ENCODE assay signal across 8 cellular contexts in genomic region chr16:48164907-48165715, GRCh38. TPM values are rescaled to one million over a fixed set of nuclear protein-coding genes. Genes with fewer than 3 reads are reported as not detected.
DNase-seq lines count a peak whose midpoint lies in the region; ATAC-seq and TF ChIP-seq lines count a peak whose summit lies in the region.

No MANE protein-coding gene starts in this region.

- H3K36me3 ChIP-seq in NT2/D1 (ENCODE audit: insufficient read depth, insufficient read length, low read length) (no peaks in the 10 kb centered on the region), mucosa of descending colon (ENCODE audit: low read depth) (no peaks in the 10 kb centered on the region)

- peak overlapping the region; percentile 7 for H3K27ac ChIP-seq in epithelial cell of prostate

- H3K27me3 ChIP-seq in NT2/D1 (ENCODE audit: insufficient read depth, insufficient read length) = no peaks in the 10 kb centered on the region

- ATAC-seq in GM19025 (IDR thresholded peaks at IDR 0.05; ENCODE audit: low read depth, unreplicated experiment) = peak; percentile 93
- ATAC-seq in HG03460 (IDR thresholded peaks at IDR 0.05; ENCODE audit: unreplicated experiment) = peak; percentile 75
- ATAC-seq in mucosa of descending colon = peak; percentile 95

- H3K9me3 ChIP-seq in NT2/D1 (ENCODE audit: insufficient read depth, low read length) = no peaks in the 10 kb centered on the region
- no peaks in the 10 kb centered on the region for H3K9me3 ChIP-seq in mucosa of descending colon

- H3K9ac ChIP-seq in NT2/D1 (ENCODE audit: insufficient read length, low read depth) = no peak overlapping the region

- intact Hi-C loops in mucosa of descending colon (cut with DNase I, micrococcal nuclease) = no loop called here

- peak; percentile 60 for TF ChIP-seq CTCF in mucosa of descending colon (IDR thresholded peaks at IDR 0.05)

- peak; percentile 92 for DNase-seq in AG20443 (ENCODE audit: low spot score)
- DNase-seq in NT2/D1 (ENCODE audit: low read depth, low spot score) = peak; percentile 50
- peak; percentile 89 for DNase-seq in activated CD8-positive, alpha-beta memory T cell treated with anti-CD3 and anti-CD28 coated beads, Interleukin-2, amount 50 U/mL, for 48 hours
- DNase-seq in epithelial cell of prostate (ENCODE audit: low read depth, low spot score) = no peak
- peak; percentile 68 to 82 (median 72) for DNase-seq in mucosa of descending colon
- peak; percentile 24 to 38 for DNase-seq in stimulated activated CD8-positive, alpha-beta memory T cell treated with anti-CD3 and anti-CD28 coated beads, Interleukin-4, amount 100 ng/mL, for 4 hours (ENCODE audit: low read depth in 2 of 2, low spot score in 1 of 2)

- no peak overlapping the region for H3K4me3 ChIP-seq in NT2/D1 (ENCODE audit: insufficient read length, low read depth)
- no peak overlapping the region for H3K4me3 ChIP-seq in mucosa of descending colon

- peaks cover 4% of the 10 kb centered on the region for H3K4me1 ChIP-seq in NT2/D1 (ENCODE audit: insufficient read depth, insufficient read length)
- H3K4me1 ChIP-seq in mucosa of descending colon (ENCODE audit: low read depth) = no peaks in the 10 kb centered on the region

RNA-seq across cellular contexts. Expression of gene ABCC12, which starts 9.3 kb away (rescaled TPM):
- not detected for total RNA-seq in mucosa of descending colon
